In the genomic region with DNA sequence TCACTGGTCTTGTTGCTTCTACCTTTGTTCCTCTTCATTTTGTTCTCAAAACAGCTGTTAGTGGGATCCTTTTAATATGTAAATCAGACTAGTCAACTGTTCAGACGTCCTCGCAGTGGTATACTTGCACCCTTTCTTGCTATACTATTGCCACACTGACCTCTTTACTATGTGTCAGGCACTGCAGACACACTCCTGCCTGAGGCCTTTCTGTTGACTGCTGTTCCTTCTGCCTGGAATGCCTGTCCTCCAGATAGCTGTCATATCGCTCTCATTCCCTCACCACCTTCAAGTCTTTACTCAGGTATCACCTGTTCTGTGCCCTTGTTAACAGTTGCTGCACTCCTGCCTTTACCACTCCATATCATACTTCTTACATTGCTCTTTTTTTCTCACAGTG, we compare ENCODE assay signal across 18 cellular contexts.
"Had no signal": no experiment of that assay in that cellular context is flagged by ENCODE, and none has a peak within 500 bp of the region (broad histone marks: within the 10 kb centered on the region; RNA-seq: fewer than 3 reads in every experiment).

No MANE protein-coding gene starts in this region.

- ATAC-seq: activated CD4-positive, alpha-beta T cell treated with anti-CD3 and anti-CD28 coated beads for 36 hours; activated CD8-positive, alpha-beta T cell treated with anti-CD3 and anti-CD28 coated beads, Interleukin-2, amount 10 ng/mL, durations not matched to agents 7 days and 5 days; effector memory CD8-positive, alpha-beta T cell; left ventricle myocardium superior had no signal

- H3K4me3 ChIP-seq: tibial artery, vagina had no signal

- H3K27me3 ChIP-seq: tibial artery, vagina had no signal

- H3K9me3 Mint-ChIP-seq: activated naive CD4-positive, alpha-beta T cell treated with anti-CD3 and anti-CD28 coated beads for 36 hours; activated T-helper 1 cell treated with anti-CD3 and anti-CD28 coated beads, Interleukin-12 subunit alpha, Interleukin-12 subunit beta, Interleukin-2, Interleukin-4 antibody, amounts not matched to agents 30 ng/mL and 10 ng/mL and 1 ng/mL, durations not matched to agents 14 hours and 24 hours and 36 hours; effector memory CD8-positive, alpha-beta T cell; neural crest cell had no signal

- H3K27ac Mint-ChIP-seq: activated CD4-positive, alpha-beta T cell treated with anti-CD3 and anti-CD28 coated beads for 36 hours; activated CD8-positive, alpha-beta T cell treated with anti-CD3 and anti-CD28 coated beads, Interleukin-2, amount 10 ng/mL, durations not matched to agents 7 days and 5 days; activated naive CD4-positive, alpha-beta T cell treated with anti-CD3 and anti-CD28 coated beads for 36 hours; activated T-helper 1 cell treated with anti-CD3 and anti-CD28 coated beads, Interleukin-12 subunit alpha, Interleukin-12 subunit beta, Interleukin-2, Interleukin-4 antibody, amounts not matched to agents 30 ng/mL and 10 ng/mL and 1 ng/mL, durations not matched to agents 14 hours and 24 hours and 36 hours had no signal

- DNase-seq: activated CD4-positive, alpha-beta T cell treated with anti-CD3 and anti-CD28 coated beads for 36 hours; activated CD8-positive, alpha-beta memory T cell treated with anti-CD3 and anti-CD28 coated beads, Interleukin-2, amount 50 U/mL, for 48 hours; activated CD8-positive, alpha-beta T cell treated with anti-CD3 and anti-CD28 coated beads, Interleukin-2, amount 10 ng/mL, durations not matched to agents 7 days and 5 days; activated naive CD4-positive, alpha-beta T cell treated with anti-CD3 and anti-CD28 coated beads for 36 hours; caudate nucleus; cortex of kidney; effector memory CD8-positive, alpha-beta T cell; erythroblast; hypothalamus; left ventricle myocardium superior; mesenchymal stem cell; stimulated activated CD4-positive, alpha-beta T cell treated with anti-CD3 and anti-CD28 coated beads, Interleukin-15, amount 100 ng/mL, for 24 hours; SW 1271; tibial artery had no signal

- H3K36me3 ChIP-seq: vagina had no signal

- H3K9ac ChIP-seq: parathyroid adenoma had no signal

- H3K4me3 Mint-ChIP-seq: activated CD4-positive, alpha-beta T cell treated with anti-CD3 and anti-CD28 coated beads for 36 hours; activated CD8-positive, alpha-beta T cell treated with anti-CD3 and anti-CD28 coated beads, Interleukin-2, amount 10 ng/mL, durations not matched to agents 7 days and 5 days; activated naive CD4-positive, alpha-beta T cell treated with anti-CD3 and anti-CD28 coated beads for 36 hours; activated T-helper 1 cell treated with anti-CD3 and anti-CD28 coated beads, Interleukin-12 subunit alpha, Interleukin-12 subunit beta, Interleukin-2, Interleukin-4 antibody, amounts not matched to agents 30 ng/mL and 10 ng/mL and 1 ng/mL, durations not matched to agents 14 hours and 24 hours and 36 hours; effector memory CD8-positive, alpha-beta T cell; neural crest cell had no signal

- H3K9me3 ChIP-seq: tibial artery, vagina had no signal

- H3K4me1 Mint-ChIP-seq: activated CD4-positive, alpha-beta T cell treated with anti-CD3 and anti-CD28 coated beads for 36 hours had no signal

- H3K27ac ChIP-seq: parathyroid adenoma, vagina had no signal

- H3K4me1 ChIP-seq: parathyroid adenoma, vagina had no signal

- H2AFZ ChIP-seq: parathyroid adenoma had no signal

- H3K79me2 ChIP-seq: parathyroid adenoma had no signal
